Comparison of ENCODE assay signal across 12 cellular contexts in genomic region chr12:57934804-57935203, GRCh38. TPM values are rescaled to one million over a fixed set of nuclear protein-coding genes. Genes with fewer than 3 reads are reported as not detected.
DNase-seq lines count a peak whose midpoint lies in the region; ATAC-seq and TF ChIP-seq lines count a peak whose summit lies in the region.
"Had no signal": no experiment of that assay in that cellular context is flagged by ENCODE, and none has a peak within 500 bp of the region (broad histone marks: within the 10 kb centered on the region; RNA-seq: fewer than 3 reads in every experiment).

No MANE protein-coding gene starts in this region.

- no peak overlapping the region for H3K27ac ChIP-seq in CD4-positive, alpha-beta T cell (ENCODE audit: low read depth, low read length)
- H3K27ac ChIP-seq in KMS-11 (peak overlapping the region; percentile 76; the same call in 1 of the 2 replicates), stomach (peak overlapping the region in 1 of 5 donors; percentile 83)
- H3K27ac ChIP-seq: RWPE1 had no signal

- peak overlapping the region; percentile 98 for H3K27ac Mint-ChIP-seq in CD4-positive, alpha-beta T cell
- H3K27ac Mint-ChIP-seq in activated CD8-positive, alpha-beta T cell treated with anti-CD3 and anti-CD28 coated beads, Interleukin-2, amount 10 ng/mL, durations not matched to agents 7 days and 5 days: no peak overlapping the region
- peak overlapping the region; percentile 96 to 98 for H3K27ac Mint-ChIP-seq in natural killer cell treated with Interleukin-12 subunit alpha and Interleukin-12 subunit beta and Interleukin-15 and Interleukin-18, amount 100 ng/mL, for 72 hours

- H3K4me2 ChIP-seq in KMS-11: peak overlapping the region; percentile 90

- intact Hi-C loops in CD4-positive, alpha-beta T cell (cut with DNase I, micrococcal nuclease): loop anchor here in 1 of 2 experiments (1.0 kb wide), 1 partner anchor 27 kb away; no protein-coding TSS in a partner anchor
- intact Hi-C loops in stomach (cut with DNase I; ENCODE audit: low total_unique reads): no loop called here

- H3K27me3 Mint-ChIP-seq in CD4-positive, alpha-beta T cell: no peaks in the 10 kb centered on the region
- no peaks in the 10 kb centered on the region for H3K27me3 Mint-ChIP-seq in activated CD8-positive, alpha-beta T cell treated with anti-CD3 and anti-CD28 coated beads, Interleukin-2, amount 10 ng/mL, durations not matched to agents 7 days and 5 days (ENCODE audit: low read depth)
- no peaks in the 10 kb centered on the region for H3K27me3 Mint-ChIP-seq in natural killer cell treated with Interleukin-12 subunit alpha and Interleukin-12 subunit beta and Interleukin-15 and Interleukin-18, amount 100 ng/mL, for 72 hours

- H3K4me3 ChIP-seq in KMS-11 (IDR thresholded peaks at IDR 0.05; ENCODE audit: insufficient read depth, low read depth, low read length) (no peak overlapping the region), stomach (no peak overlapping the region)

- TF ChIP-seq CTCF in CD4-positive, alpha-beta T cell (IDR thresholded peaks at IDR 0.05): no peak
- TF ChIP-seq CTCF in KMS-11 (conservative IDR thresholded peaks at IDR 0.05; ENCODE audit: low read depth, low read length) (no peak), stomach (IDR thresholded peaks at IDR 0.05) (no peak)

- H3K36me3 ChIP-seq in KMS-11 (ENCODE audit: insufficient read depth) (no peaks in the 10 kb centered on the region), stomach (peaks cover 0 to 3% (median 0%) of the 10 kb centered on the region in 4 donors)
- H3K36me3 ChIP-seq: esophagus squamous epithelium had no signal

- no peaks in the 10 kb centered on the region for H3K9me3 Mint-ChIP-seq in CD4-positive, alpha-beta T cell
- no peaks in the 10 kb centered on the region for H3K9me3 Mint-ChIP-seq in activated CD8-positive, alpha-beta T cell treated with anti-CD3 and anti-CD28 coated beads, Interleukin-2, amount 10 ng/mL, durations not matched to agents 7 days and 5 days (ENCODE audit: insufficient read depth)
- no peaks in the 10 kb centered on the region for H3K9me3 Mint-ChIP-seq in natural killer cell treated with Interleukin-12 subunit alpha and Interleukin-12 subunit beta and Interleukin-15 and Interleukin-18, amount 100 ng/mL, for 72 hours

- H3K27me3 ChIP-seq in CD4-positive, alpha-beta T cell (ENCODE audit: control insufficient read depth, insufficient read depth, low read length): no peaks in the 10 kb centered on the region
- H3K27me3 ChIP-seq in KMS-11 (ENCODE audit: insufficient read depth, low read depth): no peaks in the 10 kb centered on the region
- no peaks in the 10 kb centered on the region for H3K27me3 ChIP-seq in stomach
- H3K27me3 ChIP-seq: esophagus squamous epithelium had no signal

- 57 to 85% (median 78%) methylated on average over 4 of the region's 4 CpGs for whole genome bisulfite sequencing in stomach, 5 donors

- peak overlapping the region; percentile 95 for H3K4me3 Mint-ChIP-seq in CD4-positive, alpha-beta T cell
- H3K4me3 Mint-ChIP-seq in activated CD8-positive, alpha-beta T cell treated with anti-CD3 and anti-CD28 coated beads, Interleukin-2, amount 10 ng/mL, durations not matched to agents 7 days and 5 days: peak overlapping the region; percentile 91
- H3K4me3 Mint-ChIP-seq in natural killer cell treated with Interleukin-12 subunit alpha and Interleukin-12 subunit beta and Interleukin-15 and Interleukin-18, amount 100 ng/mL, for 72 hours: peak overlapping the region; percentile 95

- TF ChIP-seq EP300 in stomach (IDR thresholded peaks at IDR 0.05): no peak

- TF ChIP-seq POLR2A in stomach (IDR thresholded peaks at IDR 0.05): no peak

- H3K79me2 ChIP-seq in KMS-11 (ENCODE audit: insufficient read depth, low read depth): peaks cover 6% of the 10 kb centered on the region; the same call in 1 of the 2 replicates

- no peak for DNase-seq in CD4-positive, alpha-beta T cell
- DNase-seq in activated CD8-positive, alpha-beta T cell treated with anti-CD3 and anti-CD28 coated beads, Interleukin-2, amount 10 ng/mL, durations not matched to agents 7 days and 5 days: no peak
- DNase-seq in natural killer cell treated with Interleukin-12 subunit alpha and Interleukin-12 subunit beta and Interleukin-15 and Interleukin-18, amount 100 ng/mL, for 72 hours (ENCODE audit: low spot score): no peak
- DNase-seq in stomach (no peak), AG20443 (ENCODE audit: low spot score) (no peak)
- DNase-seq: esophagus squamous epithelium; NCI-H187; stimulated activated CD4-positive, alpha-beta T cell treated with anti-CD3 and anti-CD28 coated beads, Interleukin-4, amount 100 ng/mL, for 1 hour had no signal

- peaks cover 5% of the 10 kb centered on the region for H3K36me3 Mint-ChIP-seq in CD4-positive, alpha-beta T cell (ENCODE audit: low read depth)
- peaks cover 18% of the 10 kb centered on the region for H3K36me3 Mint-ChIP-seq in activated CD8-positive, alpha-beta T cell treated with anti-CD3 and anti-CD28 coated beads, Interleukin-2, amount 10 ng/mL, durations not matched to agents 7 days and 5 days (ENCODE audit: low read depth)
- H3K36me3 Mint-ChIP-seq in natural killer cell treated with Interleukin-12 subunit alpha and Interleukin-12 subunit beta and Interleukin-15 and Interleukin-18, amount 100 ng/mL, for 72 hours: peaks cover 5% of the 10 kb centered on the region

- ATAC-seq in CD4-positive, alpha-beta T cell (ENCODE audit: poor library complexity): no peak
- no peak for ATAC-seq in activated CD8-positive, alpha-beta T cell treated with anti-CD3 and anti-CD28 coated beads, Interleukin-2, amount 10 ng/mL, durations not matched to agents 7 days and 5 days
- ATAC-seq in natural killer cell treated with Interleukin-12 subunit alpha and Interleukin-12 subunit beta and Interleukin-15 and Interleukin-18, amount 100 ng/mL, for 72 hours: no peak
- ATAC-seq in GM19455 (IDR thresholded peaks at IDR 0.05; ENCODE audit: unreplicated experiment): no peak
- ATAC-seq in GM18861 (IDR thresholded peaks at IDR 0.05; ENCODE audit: unreplicated experiment): no peak

- H3K9ac ChIP-seq in KMS-11: no peak overlapping the region

- H2AFZ ChIP-seq in KMS-11 (ENCODE audit: low read depth): no peak overlapping the region

- CTCF ChIA-PET in CD4-positive, alpha-beta T cell (lab: Charles Lee): no interaction called here
- CTCF ChIA-PET in activated CD8-positive, alpha-beta T cell treated with anti-CD3 and anti-CD28 coated beads, Interleukin-2, amount 10 ng/mL, durations not matched to agents 7 days and 5 days (lab: Charles Lee): no interaction called here

- H3K4me1 ChIP-seq in KMS-11 (ENCODE audit: low read depth, poor library complexity, severe bottlenecking): peaks cover 45% of the 10 kb centered on the region
- H3K4me1 ChIP-seq in stomach: peaks cover 0 to 25% (median 10%) of the 10 kb centered on the region in 4 donors

- no peaks in the 10 kb centered on the region for H4K20me1 ChIP-seq in KMS-11 (ENCODE audit: insufficient read depth)

- POLR2A ChIA-PET in CD4-positive, alpha-beta T cell (lab: Charles Lee): no interaction called here
- POLR2A ChIA-PET in activated CD8-positive, alpha-beta T cell treated with anti-CD3 and anti-CD28 coated beads, Interleukin-2, amount 10 ng/mL, durations not matched to agents 7 days and 5 days (lab: Charles Lee): no interaction called here

- H3K4me1 Mint-ChIP-seq in CD4-positive, alpha-beta T cell (ENCODE audit: low read depth): peaks cover 26% of the 10 kb centered on the region
- peaks cover 30% of the 10 kb centered on the region for H3K4me1 Mint-ChIP-seq in activated CD8-positive, alpha-beta T cell treated with anti-CD3 and anti-CD28 coated beads, Interleukin-2, amount 10 ng/mL, durations not matched to agents 7 days and 5 days (ENCODE audit: low read depth)
- H3K4me1 Mint-ChIP-seq in natural killer cell treated with Interleukin-12 subunit alpha and Interleukin-12 subunit beta and Interleukin-15 and Interleukin-18, amount 100 ng/mL, for 72 hours (ENCODE audit: low read depth in 2 of 2): peaks cover 25 to 44% of the 10 kb centered on the region in 2 donors

- H3K9me3 ChIP-seq in CD4-positive, alpha-beta T cell (ENCODE audit: control insufficient read depth, low read length): no peaks in the 10 kb centered on the region
- H3K9me3 ChIP-seq in stomach: no peaks in the 10 kb centered on the region
- H3K9me3 ChIP-seq: esophagus squamous epithelium had no signal

RNA-seq across cellular contexts. Expression of gene ATP23, which starts 6.6 kb away (rescaled TPM):
- 1 to 10 TPM; 5.3 to 5.6 TPM for total RNA-seq in CD4-positive, alpha-beta T cell
- 10 to 100 TPM; 19.3 to 21.3 TPM for total RNA-seq in activated CD8-positive, alpha-beta T cell treated with anti-CD3 and anti-CD28 coated beads, Interleukin-2, amount 10 ng/mL, durations not matched to agents 7 days and 5 days
- total RNA-seq in natural killer cell treated with Interleukin-12 subunit alpha and Interleukin-12 subunit beta and Interleukin-15 and Interleukin-18, amount 100 ng/mL, for 72 hours: 10 to 100 TPM in 1 of 2 donors, 1 to 10 TPM in 1; 5.7 to 12.5 TPM
- 10 to 100 TPM in 1 of 5 donors, 1 to 10 TPM in 4; 4.1 to 18.0 (median 6.1) TPM for total RNA-seq in stomach
- 10 to 100 TPM in 2 of 3 donors, 1 to 10 TPM in 1; 6.9 to 11.1 (median 10.2) TPM for polyA plus RNA-seq in stomach
